In the genomic region with DNA sequence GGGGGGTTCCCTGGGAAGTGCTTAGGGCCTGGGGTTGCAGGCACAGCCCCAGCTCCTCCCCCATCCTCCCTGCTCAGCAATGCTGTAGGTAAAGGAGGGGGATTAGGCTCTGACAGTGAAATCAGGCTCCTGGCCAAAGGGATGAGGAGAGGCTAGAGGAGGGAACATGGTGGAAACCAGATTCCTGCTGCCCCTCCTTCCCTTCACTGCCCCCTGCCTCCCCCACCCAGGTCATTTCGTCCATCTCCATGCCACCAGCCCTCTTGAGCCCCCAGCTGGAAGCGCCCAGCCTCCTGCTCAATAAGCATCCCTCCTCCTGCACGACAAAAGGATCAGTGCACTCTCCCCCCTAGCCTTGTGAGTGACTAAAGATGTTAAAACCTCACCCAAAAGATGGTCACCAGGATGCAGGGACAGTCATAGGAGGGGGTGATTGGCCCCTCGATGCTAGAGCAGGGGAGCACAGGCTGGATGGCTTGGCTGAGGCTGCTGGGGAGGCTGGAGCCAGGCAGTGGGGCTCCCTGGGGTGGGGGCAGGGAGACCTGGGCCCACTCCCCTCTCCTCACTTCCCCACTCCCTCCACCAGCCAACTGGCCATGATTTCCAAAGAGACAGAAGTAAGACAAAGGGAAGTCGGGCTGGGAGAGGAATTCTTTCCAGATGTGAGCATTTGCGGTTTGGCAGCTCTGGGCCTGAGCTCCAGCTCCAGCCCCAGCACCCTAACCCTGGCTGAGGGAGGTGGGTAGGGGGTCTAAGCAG, we compare ENCODE assay signal across 8 cellular contexts. TPM values are rescaled to one million over a fixed set of nuclear protein-coding genes. Genes with fewer than 3 reads are reported as not detected.
A peak's percentile ranks its signal among the peaks of the same experiment; 100 is the strongest.
DNase-seq lines count a peak whose midpoint lies in the region; ATAC-seq and TF ChIP-seq lines count a peak whose summit lies in the region.
"Had no signal": no experiment of that assay in that cellular context is flagged by ENCODE, and none has a peak within 500 bp of the region (broad histone marks: within the 10 kb centered on the region; RNA-seq: fewer than 3 reads in every experiment).

No MANE protein-coding gene starts in this region.

- no peak for TF ChIP-seq CTCF in WTC11 (IDR thresholded peaks at IDR 0.05)

- H3K36me3 Mint-ChIP-seq in WTC11: peaks cover 4% of the 10 kb centered on the region; the same call in 1 of the 2 replicates
- H3K36me3 Mint-ChIP-seq in naive thymus-derived CD8-positive, alpha-beta T cell: no peaks in the 10 kb centered on the region

- ATAC-seq in WTC11 (peak; percentile 10), GM19351 (IDR thresholded peaks at IDR 0.05; ENCODE audit: unreplicated experiment) (no peak)
- ATAC-seq in naive thymus-derived CD8-positive, alpha-beta T cell: no peak

- DNase-seq in EL: peak; percentile 63
- DNase-seq in WTC11 (ENCODE audit: low spot score): peak; percentile 58
- DNase-seq in naive thymus-derived CD8-positive, alpha-beta T cell: no peak
- DNase-seq in globus pallidus (ENCODE audit: low spot score): no peak
- no peak for DNase-seq in activated effector memory CD4-positive, alpha-beta T cell treated with anti-CD3 and anti-CD28 coated beads, Interleukin-2, amount 50 U/mL, for 16 hours
- DNase-seq: NCI-H1694 treated with DMSO at 0.1 percent for 48 hours had no signal

- peak overlapping the region; percentile 84 for H3K4me3 Mint-ChIP-seq in WTC11
- H3K4me3 Mint-ChIP-seq in naive thymus-derived CD8-positive, alpha-beta T cell: peak overlapping the region in 8 of 10 donors; percentile 15 to 98 (median 74)

- CTCF ChIA-PET in WTC11 (lab: Charles Lee): interaction anchor here (0.7 to 25.2 kb wide), 21 partner anchors 8 to 227 kb away, joined by 3 to 1553 read pairs (median 17); partner anchors contain the start of genes HAPLN2, INSRR, ISG20L2 and LRRC71

- peak overlapping the region; percentile 92 for H3K27ac Mint-ChIP-seq in WTC11
- peak overlapping the region in 6 of 10 donors; percentile 29 to 87 (median 74) for H3K27ac Mint-ChIP-seq in naive thymus-derived CD8-positive, alpha-beta T cell
- H3K27ac Mint-ChIP-seq: activated T-helper 2 cell treated with anti-CD3 and anti-CD28 coated beads, Interferon-gamma antibody, Interleukin-2, Interleukin-4, amounts not matched to agents 10 μg/mL and 5 μg/mL and 100 μg/mL, durations not matched to agents 14 hours and 24 hours and 36 hours had no signal

- H3K4me1 Mint-ChIP-seq in WTC11: peaks cover 71% of the 10 kb centered on the region
- H3K4me1 Mint-ChIP-seq in naive thymus-derived CD8-positive, alpha-beta T cell: peaks cover 13 to 33% (median 29%) of the 10 kb centered on the region in 4 donors

- POLR2A ChIA-PET in WTC11 (lab: Charles Lee): interaction anchor here (0.9 to 5.4 kb wide), 15 partner anchors 14 to 83 kb away, joined by 3 to 195 read pairs (median 8); partner anchors contain the start of genes HDGF, ISG20L2, METTL25B and MRPL24
- POLR2A ChIA-PET in naive thymus-derived CD8-positive, alpha-beta T cell (lab: Charles Lee): interaction anchor here (4.8 kb wide), 1 partner anchor 20 kb away, joined by 33 read pairs; the partner anchor contains the start of genes ISG20L2 and METTL25B

- no peaks in the 10 kb centered on the region for H3K9me3 Mint-ChIP-seq in WTC11
- H3K9me3 Mint-ChIP-seq in naive thymus-derived CD8-positive, alpha-beta T cell: no peaks in the 10 kb centered on the region
- H3K9me3 Mint-ChIP-seq: activated T-helper 2 cell treated with anti-CD3 and anti-CD28 coated beads, Interferon-gamma antibody, Interleukin-2, Interleukin-4, amounts not matched to agents 10 μg/mL and 5 μg/mL and 100 μg/mL, durations not matched to agents 14 hours and 24 hours and 36 hours had no signal

- peaks cover 23% of the 10 kb centered on the region for H3K27me3 Mint-ChIP-seq in WTC11 (ENCODE audit: low read depth)
- peaks cover 0 to 18% (median 7%) of the 10 kb centered on the region in 5 donors for H3K27me3 Mint-ChIP-seq in naive thymus-derived CD8-positive, alpha-beta T cell

TF ChIP-seq in WTC11, 78 proteins besides CTCF, POLR2A, EP300 and RAD21:
- TF ChIP-seq ZNF416 (CRISPR knock-in tag; IDR thresholded peaks at IDR 0.05): 0 out of 2 replicates have a peak, but pooled peaks have one; percentile 22
- TF ChIP-seq, protein P1, sequence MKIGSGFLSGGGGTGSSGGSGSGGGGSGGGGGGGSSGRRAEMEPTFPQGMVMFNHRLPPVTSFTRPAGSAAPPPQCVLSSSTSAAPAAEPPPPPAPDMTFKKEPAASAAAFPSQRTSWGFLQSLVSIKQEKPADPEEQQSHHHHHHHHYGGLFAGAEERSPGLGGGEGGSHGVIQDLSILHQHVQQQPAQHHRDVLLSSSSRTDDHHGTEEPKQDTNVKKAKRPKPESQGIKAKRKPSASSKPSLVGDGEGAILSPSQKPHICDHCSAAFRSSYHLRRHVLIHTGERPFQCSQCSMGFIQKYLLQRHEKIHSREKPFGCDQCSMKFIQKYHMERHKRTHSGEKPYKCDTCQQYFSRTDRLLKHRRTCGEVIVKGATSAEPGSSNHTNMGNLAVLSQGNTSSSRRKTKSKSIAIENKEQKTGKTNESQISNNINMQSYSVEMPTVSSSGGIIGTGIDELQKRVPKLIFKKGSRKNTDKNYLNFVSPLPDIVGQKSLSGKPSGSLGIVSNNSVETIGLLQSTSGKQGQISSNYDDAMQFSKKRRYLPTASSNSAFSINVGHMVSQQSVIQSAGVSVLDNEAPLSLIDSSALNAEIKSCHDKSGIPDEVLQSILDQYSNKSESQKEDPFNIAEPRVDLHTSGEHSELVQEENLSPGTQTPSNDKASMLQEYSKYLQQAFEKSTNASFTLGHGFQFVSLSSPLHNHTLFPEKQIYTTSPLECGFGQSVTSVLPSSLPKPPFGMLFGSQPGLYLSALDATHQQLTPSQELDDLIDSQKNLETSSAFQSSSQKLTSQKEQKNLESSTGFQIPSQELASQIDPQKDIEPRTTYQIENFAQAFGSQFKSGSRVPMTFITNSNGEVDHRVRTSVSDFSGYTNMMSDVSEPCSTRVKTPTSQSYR (CRISPR knock-in tag; IDR thresholded peaks at IDR 0.05): peak; percentile 20; the same call in 1 of the 2 replicates
- TF ChIP-seq TEAD1 (CRISPR knock-in tag; IDR thresholded peaks at IDR 0.05): no peak
- 0 out of 2 replicates have a peak, but pooled peaks have one; percentile 4 for TF ChIP-seq CBFB (CRISPR knock-in tag; IDR thresholded peaks at IDR 0.05; ENCODE audit: low read depth)

RNA-seq across cellular contexts. Expression of gene CRABP2, which starts 2.3 kb away (rescaled TPM):
- total RNA-seq in WTC11 (2021): 135 to 195 TPM (median 186 TPM) in 3 replicates
- total RNA-seq in naive thymus-derived CD8-positive, alpha-beta T cell: 1 to 10 TPM in 1 of 2 experiments, under 1 TPM in 1; 0.44 to 2.9 TPM
- not detected for polyA plus RNA-seq in naive thymus-derived CD8-positive, alpha-beta T cell

RNA-seq across cellular contexts. Expression of gene METTL25B, which starts 20.6 kb away (rescaled TPM):
- 32.0 to 41.0 TPM (median 37.9 TPM) in 3 replicates for total RNA-seq in WTC11 (2021)
- 10 to 100 TPM; 33.6 to 39.3 TPM for total RNA-seq in naive thymus-derived CD8-positive, alpha-beta T cell
- polyA plus RNA-seq in naive thymus-derived CD8-positive, alpha-beta T cell: 1 to 10 TPM; 2.3 to 6.7 (median 5.6) TPM

RNA-seq across cellular contexts. Expression of gene ISG20L2, which starts 20.9 kb away (rescaled TPM):
- total RNA-seq in WTC11 (2021): 37.2 to 43.8 TPM (median 42.2 TPM) in 3 replicates
- total RNA-seq in naive thymus-derived CD8-positive, alpha-beta T cell: 10 to 100 TPM; 45.0 to 50.3 TPM
- polyA plus RNA-seq in naive thymus-derived CD8-positive, alpha-beta T cell: 10 to 100 TPM; 20.0 to 23.4 (median 20.7) TPM

RNA-seq across cellular contexts. Expression of gene NES, which starts 30.5 kb away (rescaled TPM):
- 103 to 127 TPM (median 104 TPM) in 3 replicates for total RNA-seq in WTC11 (2021)
- total RNA-seq in naive thymus-derived CD8-positive, alpha-beta T cell: not detected
- not detected for polyA plus RNA-seq in naive thymus-derived CD8-positive, alpha-beta T cell
- total RNA-seq: activated T-helper 2 cell treated with anti-CD3 and anti-CD28 coated beads, Interferon-gamma antibody, Interleukin-2, Interleukin-4, amounts not matched to agents 10 μg/mL and 5 μg/mL and 100 μg/mL, durations not matched to agents 14 hours and 24 hours and 36 hours had no signal

RNA-seq across cellular contexts. Expression of gene MRPL24, which starts 33.2 kb away (rescaled TPM):
- total RNA-seq in WTC11 (2021): 35.1 to 37.4 TPM (median 35.2 TPM) in 3 replicates
- 10 to 100 TPM; 49.7 to 56.9 TPM for total RNA-seq in naive thymus-derived CD8-positive, alpha-beta T cell
- polyA plus RNA-seq in naive thymus-derived CD8-positive, alpha-beta T cell: 100 to 1,000 TPM in 2 of 3 donors, 10 to 100 TPM in 1; 98.6 to 109 (median 103) TPM

Comparison
In these comparisons a context has a peak if more than half of its experiments do, and no peak if none do; other contexts are left out.
1. DNase-seq: peak in EL (single experiment) and WTC11 (single experiment); none in naive thymus-derived CD8-positive, alpha-beta T cell (0 of 10), globus pallidus (single experiment) and activated effector memory CD4-positive, alpha-beta T cell treated with anti-CD3 and anti-CD28 coated beads, Interleukin-2, amount 50 U/mL, for 16 hours (single experiment).
2. RNA of gene CRABP2, which starts 2.3 kb away (total RNA-seq): 135 to 195 TPM in WTC11; 0.44 to 2.9 TPM in naive thymus-derived CD8-positive, alpha-beta T cell; every median in the first group is over 10 times any median in the second.